In genomic region chr16:49011807-49012345, GRCh38 we compare ENCODE assay signal across 14 cellular contexts.
DNase-seq lines count a peak whose midpoint lies in the region; ATAC-seq and TF ChIP-seq lines count a peak whose summit lies in the region.
"Had no signal": no experiment of that assay in that cellular context is flagged by ENCODE, and none has a peak within 500 bp of the region (broad histone marks: within the 10 kb centered on the region; RNA-seq: fewer than 3 reads in every experiment).

No MANE protein-coding gene starts in this region.

- ATAC-seq in WTC11 = peak; percentile 46; the same call in 1 of the 2 replicates
- no peak for ATAC-seq in Right ventricle myocardium inferior
- no peak for ATAC-seq in HG03521 (IDR thresholded peaks at IDR 0.05; ENCODE audit: unreplicated experiment)
- no peak for ATAC-seq in T-cell (replicated peaks in 1 of 4)

- H3K9ac ChIP-seq in rectal smooth muscle tissue (ENCODE audit: low read length) = no peak overlapping the region

- no peaks in the 10 kb centered on the region for H3K36me3 ChIP-seq in rectal smooth muscle tissue (ENCODE audit: control insufficient read depth, insufficient read depth, low read length)

- peaks cover 7% of the 10 kb centered on the region for H3K4me1 ChIP-seq in rectal smooth muscle tissue (ENCODE audit: control insufficient read depth, insufficient read depth, low read length)

- H3K27me3 Mint-ChIP-seq in WTC11 (ENCODE audit: low read depth) (peaks cover 6% of the 10 kb centered on the region), T-cell (peaks cover 0 to 8% of the 10 kb centered on the region in 2 donors)
- H3K27me3 Mint-ChIP-seq: CD4-positive, alpha-beta T cell had no signal

- no peaks in the 10 kb centered on the region for H3K27me3 ChIP-seq in rectal smooth muscle tissue (ENCODE audit: control insufficient read depth, insufficient read depth, low read length)

- peak; percentile 50 for DNase-seq in Caki2 (ENCODE audit: low read depth)
- no peak for DNase-seq in WTC11 (ENCODE audit: low spot score)
- peak; percentile 64 for DNase-seq in left kidney (ENCODE audit: low read depth, low spot score)
- DNase-seq in Right ventricle myocardium inferior (ENCODE audit: missing footprints) = no peak
- DNase-seq in SIG-M5 treated with dmso at 0.1 percent for 504 hours (lab: John Stamatoyannopoulos, UW; ENCODE audit: unreplicated experiment) = no peak
- DNase-seq in T-cell = no peak
- DNase-seq: 8988T; ACHN; C1 segment of cervical spinal cord; CD4-positive, alpha-beta T cell; DMS53; H7 had no signal

- H3K4me3 ChIP-seq in rectal smooth muscle tissue (ENCODE audit: low read length) = no peak overlapping the region

- H3K4me3 Mint-ChIP-seq in WTC11 (no peak overlapping the region), T-cell (no peak overlapping the region)
- H3K4me3 Mint-ChIP-seq: CD4-positive, alpha-beta T cell had no signal

- peaks cover 22% of the 10 kb centered on the region for H3K4me1 Mint-ChIP-seq in WTC11
- no peaks in the 10 kb centered on the region for H3K4me1 Mint-ChIP-seq in T-cell

- H3K27ac ChIP-seq in rectal smooth muscle tissue (ENCODE audit: low read depth, low read length) = peak overlapping the region; percentile 77

- CTCF ChIA-PET in WTC11 (lab: Charles Lee) (interaction anchor here (1.1 kb wide), 1 partner anchor 276 kb away, joined by 3 read pairs; no protein-coding TSS in a partner anchor), T-cell (lab: Charles Lee) (no interaction called here)

- no peaks in the 10 kb centered on the region for H3K36me3 Mint-ChIP-seq in WTC11
- H3K36me3 Mint-ChIP-seq in T-cell = no peaks in the 10 kb centered on the region

- POLR2A ChIA-PET in WTC11 (lab: Charles Lee) = no interaction called here
- POLR2A ChIA-PET in T-cell (lab: Charles Lee) = no interaction called here

- intact Hi-C loops in Right ventricle myocardium inferior (cut with DNase I) = no loop called here

- in situ Hi-C loops in Caki2 (cut with HindIII; ENCODE audit: low pct_unique_long_range_greater_than_20kb, low sequenced_read_pairs) = no loop called here

- TF ChIP-seq CTCF in WTC11 (IDR thresholded peaks at IDR 0.05) = no peak

- peaks cover 13% of the 10 kb centered on the region for H3K9me3 Mint-ChIP-seq in WTC11
- peaks cover 0 to 13% (median 0%) of the 10 kb centered on the region in 3 donors for H3K9me3 Mint-ChIP-seq in T-cell

- H3K27ac Mint-ChIP-seq in WTC11 (no peak overlapping the region), T-cell (no peak overlapping the region)
- H3K27ac Mint-ChIP-seq: CD4-positive, alpha-beta T cell had no signal

TF ChIP-seq in WTC11, 78 proteins besides CTCF, POLR2A, EP300 and RAD21:
- TF ChIP-seq SP1 (CRISPR knock-in tag; conservative IDR thresholded peaks at IDR 0.05) (no peak), OVOL2 (CRISPR knock-in tag; IDR thresholded peaks at IDR 0.05; ENCODE audit: borderline replicate concordance) (no peak), NFATC4 (CRISPR knock-in tag; IDR thresholded peaks at IDR 0.05) (no peak), ETV6 (CRISPR knock-in tag; IDR thresholded peaks at IDR 0.05) (no peak), KAT7 (CRISPR knock-in tag; IDR thresholded peaks at IDR 0.05; ENCODE audit: borderline replicate concordance) (no peak), NFE2L1 (CRISPR knock-in tag; IDR thresholded peaks at IDR 0.05) (no peak), GRHL2 (CRISPR knock-in tag; IDR thresholded peaks at IDR 0.05; ENCODE audit: insufficient replicate concordance, severe bottlenecking) (no peak)
- TF ChIP-seq, protein P1, sequence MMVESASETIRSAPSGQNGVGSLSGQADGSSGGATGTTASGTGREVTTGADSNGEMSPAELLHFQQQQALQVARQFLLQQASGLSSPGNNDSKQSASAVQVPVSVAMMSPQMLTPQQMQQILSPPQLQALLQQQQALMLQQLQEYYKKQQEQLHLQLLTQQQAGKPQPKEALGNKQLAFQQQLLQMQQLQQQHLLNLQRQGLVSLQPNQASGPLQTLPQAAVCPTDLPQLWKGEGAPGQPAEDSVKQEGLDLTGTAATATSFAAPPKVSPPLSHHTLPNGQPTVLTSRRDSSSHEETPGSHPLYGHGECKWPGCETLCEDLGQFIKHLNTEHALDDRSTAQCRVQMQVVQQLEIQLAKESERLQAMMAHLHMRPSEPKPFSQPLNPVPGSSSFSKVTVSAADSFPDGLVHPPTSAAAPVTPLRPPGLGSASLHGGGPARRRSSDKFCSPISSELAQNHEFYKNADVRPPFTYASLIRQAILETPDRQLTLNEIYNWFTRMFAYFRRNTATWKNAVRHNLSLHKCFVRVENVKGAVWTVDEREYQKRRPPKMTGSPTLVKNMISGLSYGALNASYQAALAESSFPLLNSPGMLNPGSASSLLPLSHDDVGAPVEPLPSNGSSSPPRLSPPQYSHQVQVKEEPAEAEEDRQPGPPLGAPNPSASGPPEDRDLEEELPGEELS (CRISPR knock-in tag; IDR thresholded peaks at IDR 0.05) = no peak
- TF ChIP-seq, protein P2, sequence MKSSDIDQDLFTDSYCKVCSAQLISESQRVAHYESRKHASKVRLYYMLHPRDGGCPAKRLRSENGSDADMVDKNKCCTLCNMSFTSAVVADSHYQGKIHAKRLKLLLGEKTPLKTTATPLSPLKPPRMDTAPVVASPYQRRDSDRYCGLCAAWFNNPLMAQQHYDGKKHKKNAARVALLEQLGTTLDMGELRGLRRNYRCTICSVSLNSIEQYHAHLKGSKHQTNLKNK (CRISPR knock-in tag; IDR thresholded peaks at IDR 0.05) = no peak

Comparison
In these comparisons a context has a peak if more than half of its experiments do, and no peak if none do; other contexts are left out.
1. DNase-seq: peak in Caki2 (single experiment) and left kidney (single experiment); none in WTC11 (single experiment), Right ventricle myocardium inferior (single experiment), SIG-M5 treated with dmso at 0.1 percent for 504 hours (single experiment) and T-cell (0 of 34).